Comparison of ENCODE assay signal across 8 cellular contexts in the genomic region with DNA sequence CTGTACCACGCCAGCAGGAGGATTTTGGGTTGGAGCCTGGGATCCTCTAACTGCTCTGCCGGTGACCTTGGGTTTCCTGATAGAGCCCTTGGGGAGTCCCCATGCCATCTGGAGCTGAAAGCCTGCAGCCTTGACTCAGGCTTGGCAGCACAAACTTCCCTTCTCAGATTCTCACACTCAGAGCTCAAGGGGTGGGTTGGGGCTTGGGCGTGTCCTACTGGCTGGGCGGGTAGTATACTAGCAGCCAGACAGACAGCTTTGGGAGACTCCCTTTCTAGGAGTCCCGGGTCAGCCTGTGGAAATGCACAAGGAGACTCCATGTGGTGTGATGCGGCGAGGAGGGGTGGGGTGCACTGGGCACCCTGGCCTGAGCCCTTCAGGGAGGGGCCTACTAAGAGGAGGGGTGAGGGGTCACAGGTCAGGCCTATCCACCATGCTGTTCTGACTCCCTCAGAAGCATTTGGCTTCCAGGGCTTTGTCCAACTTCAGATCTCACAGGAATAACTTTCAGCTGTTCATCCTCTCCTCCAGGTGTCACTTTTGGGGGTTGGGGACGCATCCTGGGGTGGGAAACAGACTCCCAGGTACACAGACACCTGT. TPM values are rescaled to one million over a fixed set of nuclear protein-coding genes. Genes with fewer than 3 reads are reported as not detected.
DNase-seq lines count a peak whose midpoint lies in the region; ATAC-seq and TF ChIP-seq lines count a peak whose summit lies in the region.

No MANE protein-coding gene starts in this region.

- H3K27ac Mint-ChIP-seq in type B pancreatic cell = no peak overlapping the region

- ATAC-seq in HG02981 (IDR thresholded peaks at IDR 0.05; ENCODE audit: unreplicated experiment) = peak; percentile 62
- ATAC-seq in omental fat pad (ENCODE audit: low FRiP score) = peak; percentile 82

- peak; percentile 62 for DNase-seq in EH (ENCODE audit: low read depth)
- peak; percentile 86 to 89 for DNase-seq in cardiac fibroblast (ENCODE audit: low read depth in 2 of 2)
- peak; percentile 34 for DNase-seq in omental fat pad (ENCODE audit: low spot score)
- DNase-seq in HEK293T (ENCODE audit: extremely low spot score) = no peak
- DNase-seq in GDM1 (lab: John Stamatoyannopoulos, UW) = no peak
- DNase-seq in NOMO-1 treated with DMSO at 0.1 percent for 48 hours (lab: John Stamatoyannopoulos, UW; ENCODE audit: unreplicated experiment) = no peak
- DNase-seq in type B pancreatic cell (ENCODE audit: extremely low spot score, unreplicated experiment) = no peak

- TF ChIP-seq CTCF in cardiac fibroblast (IDR thresholded peaks at IDR 0.05; ENCODE audit: low read depth, low read length) (no peak), omental fat pad (IDR thresholded peaks at IDR 0.05) (no peak), type B pancreatic cell (conservative IDR thresholded peaks at IDR 0.05) (no peak)

- peaks cover 4% of the 10 kb centered on the region for H3K36me3 Mint-ChIP-seq in type B pancreatic cell

- H3K4me3 Mint-ChIP-seq in type B pancreatic cell = no peak overlapping the region

- H3K4me1 Mint-ChIP-seq in type B pancreatic cell (ENCODE audit: unreplicated experiment) = peaks cover 25% of the 10 kb centered on the region

- POLR2A ChIA-PET in HEK293T (lab: Yijun Ruan, JAX) = interaction anchor here (1.0 kb wide), 1 partner anchor 10 kb away, joined by 3 read pairs; no protein-coding TSS in a partner anchor

- H3K27me3 Mint-ChIP-seq in type B pancreatic cell = peaks cover 3% of the 10 kb centered on the region

- H3K9me3 Mint-ChIP-seq in type B pancreatic cell = no peaks in the 10 kb centered on the region

- no peak overlapping the region for H3K4me3 ChIP-seq in cardiac fibroblast (replicated peaks in 1 of 2; ENCODE audit: low read depth in 2 of 2, low read length in 2 of 2)

- CTCF ChIA-PET in HEK293T (lab: Yijun Ruan, JAX) = interaction anchor here (0.9 kb wide), 1 partner anchor 21 kb away, joined by 5 read pairs; a partner anchor contains a TSS

TF ChIP-seq in HEK293T, 16 proteins besides CTCF, POLR2A, EP300 and RAD21:
- TF ChIP-seq FOXA1 (IDR thresholded peaks at IDR 0.05) (no peak), ELF4 (IDR thresholded peaks at IDR 0.05) (no peak), FOXM1 (IDR thresholded peaks at IDR 0.05; ENCODE audit: borderline replicate concordance) (no peak), LEF1 (IDR thresholded peaks at IDR 0.05; ENCODE audit: borderline replicate concordance) (no peak), BHLHE40 (IDR thresholded peaks at IDR 0.05; ENCODE audit: borderline replicate concordance) (no peak), SUZ12 (IDR thresholded peaks at IDR 0.05) (no peak), SP1 (IDR thresholded peaks at IDR 0.05) (no peak), L3MBTL2 (conservative IDR thresholded peaks at IDR 0.05) (no peak), TARDBP (IDR thresholded peaks at IDR 0.05) (no peak), CTBP1 (IDR thresholded peaks at IDR 0.05; ENCODE audit: borderline replicate concordance) (no peak), ZNF384 (IDR thresholded peaks at IDR 0.05) (no peak), FOXK2 (IDR thresholded peaks at IDR 0.05) (no peak), ARNT (IDR thresholded peaks at IDR 0.05) (no peak), NFRKB (IDR thresholded peaks at IDR 0.05) (no peak), HDGF (IDR thresholded peaks at IDR 0.05; ENCODE audit: borderline replicate concordance) (no peak)
- TF ChIP-seq, protein P1, sequence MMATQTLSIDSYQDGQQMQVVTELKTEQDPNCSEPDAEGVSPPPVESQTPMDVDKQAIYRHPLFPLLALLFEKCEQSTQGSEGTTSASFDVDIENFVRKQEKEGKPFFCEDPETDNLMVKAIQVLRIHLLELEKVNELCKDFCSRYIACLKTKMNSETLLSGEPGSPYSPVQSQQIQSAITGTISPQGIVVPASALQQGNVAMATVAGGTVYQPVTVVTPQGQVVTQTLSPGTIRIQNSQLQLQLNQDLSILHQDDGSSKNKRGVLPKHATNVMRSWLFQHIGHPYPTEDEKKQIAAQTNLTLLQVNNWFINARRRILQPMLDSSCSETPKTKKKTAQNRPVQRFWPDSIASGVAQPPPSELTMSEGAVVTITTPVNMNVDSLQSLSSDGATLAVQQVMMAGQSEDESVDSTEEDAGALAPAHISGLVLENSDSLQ (IDR thresholded peaks at IDR 0.05) = no peak
TF ChIP-seq in HEK293T: peak in this region for 0.

RNA-seq across cellular contexts. Expression of a gene that starts 21.6 kb away (rescaled TPM):
- 10 to 100 TPM; 21.7 to 56.4 (median 37.3) TPM for total RNA-seq in omental fat pad
- 55.9 and 59.2 TPM in 2 replicates for total RNA-seq in type B pancreatic cell (ENCODE audit: low replicate concordance)

Comparison
In these comparisons a context has a peak if more than half of its experiments do, and no peak if none do; other contexts are left out.
1. DNase-seq: peak in EH (single experiment), cardiac fibroblast (2 of 2) and omental fat pad (single experiment); none in HEK293T (single experiment), GDM1 (single experiment), NOMO-1 treated with DMSO at 0.1 percent for 48 hours (single experiment) and type B pancreatic cell (single experiment).